ENCODE assay signal across 9 cellular contexts in the genomic region with DNA sequence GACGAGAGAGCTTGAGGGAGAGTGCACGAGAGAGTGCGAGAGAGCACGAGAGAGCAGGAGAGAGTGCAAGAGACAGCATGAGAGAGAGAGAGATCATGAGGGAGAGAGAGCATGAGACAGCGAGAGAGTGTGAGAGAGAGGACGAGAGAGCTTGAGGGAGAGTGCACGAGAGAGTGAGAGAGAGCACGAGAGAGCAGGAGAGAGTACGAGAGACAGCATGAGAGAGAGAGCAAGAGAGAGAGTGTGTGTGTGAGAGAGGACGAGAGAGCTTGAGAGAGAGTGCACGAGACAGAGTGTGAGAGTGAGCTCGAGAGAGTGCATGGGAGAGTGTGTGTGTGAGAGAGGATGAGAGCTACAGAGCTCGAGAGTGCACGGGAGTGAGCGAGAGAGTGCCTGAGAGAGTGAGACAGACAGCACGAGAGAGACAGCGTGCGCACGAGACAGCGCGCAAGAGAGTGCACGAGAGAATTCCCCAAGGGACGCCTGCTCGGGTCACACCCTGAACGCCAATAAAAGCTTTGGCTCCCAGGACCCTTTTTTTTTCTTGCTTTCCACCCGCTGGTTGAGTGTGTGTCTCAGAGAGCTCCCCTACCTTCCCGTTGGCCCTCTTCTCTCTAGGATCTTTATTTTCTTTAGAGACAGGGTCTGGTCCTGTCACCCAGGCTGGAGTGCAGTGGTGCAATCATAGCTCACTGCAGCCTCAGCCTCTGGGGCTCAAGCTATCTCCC. TPM values are rescaled to one million over a fixed set of nuclear protein-coding genes. Genes with fewer than 3 reads are reported as not detected.
A peak's percentile ranks its signal among the peaks of the same experiment; 100 is the strongest.
DNase-seq lines count a peak whose midpoint lies in the region; ATAC-seq and TF ChIP-seq lines count a peak whose summit lies in the region.
"Had no signal": no experiment of that assay in that cellular context is flagged by ENCODE, and none has a peak within 500 bp of the region (broad histone marks: within the 10 kb centered on the region; RNA-seq: fewer than 3 reads in every experiment).

No MANE protein-coding gene starts in this region.

- 54% methylated on average over 27 of the region's 27 CpGs for WGBS in HUES64

- ATAC-seq in naive thymus-derived CD4-positive, alpha-beta T cell: peak; percentile 56
- ATAC-seq in HG03457 (IDR thresholded peaks at IDR 0.05; ENCODE audit: unreplicated experiment) (no peak), GM21529 (IDR thresholded peaks at IDR 0.05; ENCODE audit: unreplicated experiment) (no peak), GM21576 (IDR thresholded peaks at IDR 0.05; ENCODE audit: unreplicated experiment) (no peak), HG03439 (IDR thresholded peaks at IDR 0.05; ENCODE audit: unreplicated experiment) (no peak)

- DNase-seq in GM03348 (ENCODE audit: low spot score) (peak; percentile 40), astrocyte of the cerebellum (ENCODE audit: low read depth) (no peak)
- no peak for DNase-seq in naive thymus-derived CD4-positive, alpha-beta T cell
- DNase-seq: activated CD4-positive, alpha-beta T cell treated with anti-CD3 and anti-CD28 coated beads for 1 hour had no signal

- H3K4me1 ChIP-seq in HUES64 (ENCODE audit: insufficient read depth, low read length): peaks cover 12% of the 10 kb centered on the region
- peaks cover 30 to 46% of the 10 kb centered on the region in 2 donors for H3K4me1 ChIP-seq in naive thymus-derived CD4-positive, alpha-beta T cell (ENCODE audit: control insufficient read depth in 2 of 2, insufficient read depth in 2 of 2, low read length in 2 of 2)

- no peaks in the 10 kb centered on the region for H3K9me3 Mint-ChIP-seq in naive thymus-derived CD4-positive, alpha-beta T cell

- H3K27ac Mint-ChIP-seq in naive thymus-derived CD4-positive, alpha-beta T cell: peak overlapping the region in 1 of 9 donors; percentile 43

- H3K4me3 ChIP-seq in HUES64 (ENCODE audit: low read length) (peak overlapping the region; percentile 47), astrocyte of the cerebellum (ENCODE audit: low read depth, low read length) (peak overlapping the region; percentile 11)
- H3K4me3 ChIP-seq in naive thymus-derived CD4-positive, alpha-beta T cell (ENCODE audit: low read length): peak overlapping the region; percentile 54

- in situ Hi-C loops in astrocyte of the cerebellum (cut with HindIII; ENCODE audit: low sequenced_read_pairs): no loop called here

- peaks cover 75% of the 10 kb centered on the region for H3K27me3 ChIP-seq in HUES64 (ENCODE audit: insufficient read depth, low read length)
- H3K27me3 ChIP-seq in naive thymus-derived CD4-positive, alpha-beta T cell (ENCODE audit: control insufficient read depth in 2 of 2, insufficient read depth in 2 of 2, low read length in 2 of 2): peaks cover 0 to 20% of the 10 kb centered on the region in 2 donors

- H3K9me3 ChIP-seq in HUES64 (ENCODE audit: insufficient read depth, low read depth, low read length): no peaks in the 10 kb centered on the region
- H3K9me3 ChIP-seq in naive thymus-derived CD4-positive, alpha-beta T cell (ENCODE audit: control insufficient read depth in 2 of 3, low read length in 3 of 3): no peaks in the 10 kb centered on the region

- H3K4me3 Mint-ChIP-seq in naive thymus-derived CD4-positive, alpha-beta T cell: peak overlapping the region; percentile 70 to 93 (median 80)

- H3K27me3 Mint-ChIP-seq in naive thymus-derived CD4-positive, alpha-beta T cell: peaks cover 46 to 60% (median 54%) of the 10 kb centered on the region in 5 donors

- intact Hi-C loops in naive thymus-derived CD4-positive, alpha-beta T cell (cut with micrococcal nuclease): loop anchor here in 1 of 2 donors (5.0 kb wide), 2 partner anchors 55 to 70 kb away; a partner anchor contains a TSS

- no peaks in the 10 kb centered on the region for H3K36me3 ChIP-seq in HUES64 (ENCODE audit: insufficient read depth, low read length)
- H3K36me3 ChIP-seq in naive thymus-derived CD4-positive, alpha-beta T cell (ENCODE audit: control insufficient read depth in 2 of 3, insufficient read depth in 3 of 3, low read length in 3 of 3): no peaks in the 10 kb centered on the region

- H3K36me3 Mint-ChIP-seq in naive thymus-derived CD4-positive, alpha-beta T cell: peaks cover 0 to 22% (median 0%) of the 10 kb centered on the region in 5 donors

- TF ChIP-seq CTCF in astrocyte of the cerebellum (IDR thresholded peaks at IDR 0.05; ENCODE audit: low read depth, low read length, missing control alignments): no peak

- no peak overlapping the region for H3K27ac ChIP-seq in HUES64 (ENCODE audit: low read depth, low read length)
- H3K27ac ChIP-seq in naive thymus-derived CD4-positive, alpha-beta T cell (ENCODE audit: low read depth, low read length): no peak overlapping the region

- no peak overlapping the region for H3K9ac ChIP-seq in HUES64 (ENCODE audit: low read depth, low read length)

- peaks cover 40 to 54% (median 47%) of the 10 kb centered on the region in 7 donors for H3K4me1 Mint-ChIP-seq in naive thymus-derived CD4-positive, alpha-beta T cell

- POLR2A ChIA-PET in naive thymus-derived CD4-positive, alpha-beta T cell (lab: Charles Lee): interaction anchor here (0.6 to 1.2 kb wide), 2 partner anchors 31 to 294 kb away, joined by 3 to 5 read pairs; no protein-coding TSS in a partner anchor

- CTCF ChIA-PET in naive thymus-derived CD4-positive, alpha-beta T cell (lab: Charles Lee): interaction anchor here (0.5 kb wide), 1 partner anchor 564 kb away, joined by 3 read pairs; no protein-coding TSS in a partner anchor

RNA-seq across cellular contexts. Expression of a gene that starts 3.7 kb away (rescaled TPM):
- polyA plus RNA-seq in HUES64 (2013, experiment 1 of 2): 0.30 TPM
- 0.95 TPM for polyA plus RNA-seq in HUES64 (2013, experiment 2 of 2)
- 10 to 100 TPM in 1 of 5 experiments, 1 to 10 TPM in 1, not detected in 3; 1.2 to 39.6 TPM for total RNA-seq in naive thymus-derived CD4-positive, alpha-beta T cell
- polyA plus RNA-seq in naive thymus-derived CD4-positive, alpha-beta T cell: not detected

RNA-seq across cellular contexts. Expression of a gene that starts 56.4 kb away (rescaled TPM):
- 1.5 TPM for polyA plus RNA-seq in HUES64 (2013, experiment 1 of 2)
- 1.8 TPM for polyA plus RNA-seq in HUES64 (2013, experiment 2 of 2)
- 1 to 10 TPM in 3 of 5 experiments, under 1 TPM in 1, not detected in 1; 0.38 to 3.9 (median 3.0) TPM for total RNA-seq in naive thymus-derived CD4-positive, alpha-beta T cell
- polyA plus RNA-seq in naive thymus-derived CD4-positive, alpha-beta T cell: not detected
